ENCODE assay signal across 30 cellular contexts in genomic region chr2:241768850-241769249, GRCh38. TPM values are rescaled to one million over a fixed set of nuclear protein-coding genes. Genes with fewer than 3 reads are reported as not detected.
DNase-seq lines count a peak whose midpoint lies in the region; ATAC-seq and TF ChIP-seq lines count a peak whose summit lies in the region.
"Had no signal": no experiment of that assay in that cellular context is flagged by ENCODE, and none has a peak within 500 bp of the region (broad histone marks: within the 10 kb centered on the region; RNA-seq: fewer than 3 reads in every experiment).

No MANE protein-coding gene starts in this region.

- CTCF ChIA-PET in PC-9 (lab: Charles Lee): no interaction called here

- H4K20me1 ChIP-seq in PC-9 (ENCODE audit: insufficient read depth): no peaks in the 10 kb centered on the region

- no peak for TF ChIP-seq CTCF in vagina (IDR thresholded peaks at IDR 0.05)
- no peak for TF ChIP-seq CTCF in PC-9 (conservative IDR thresholded peaks at IDR 0.05)

- H3K4me3 ChIP-seq in vagina: no peak overlapping the region
- H3K4me3 ChIP-seq in PC-9: no peak overlapping the region
- H3K4me3 ChIP-seq: GM23338, MG63, ovary, right atrium auricular region, testis, uterus had no signal

- H3K9me2 ChIP-seq in PC-9 (ENCODE audit: insufficient read depth): no peaks in the 10 kb centered on the region

- H3F3A ChIP-seq in PC-9 (ENCODE audit: insufficient read depth, low read depth): 0 out of 2 replicates have a peak, but pooled peaks cover 8% of the 10 kb centered on the region

- H3K9me3 Mint-ChIP-seq in activated naive CD8-positive, alpha-beta T cell treated with anti-CD3 and anti-CD28 coated beads, Interleukin-2, amount 50 U/mL, for 24 hours: no peaks in the 10 kb centered on the region
- no peaks in the 10 kb centered on the region for H3K9me3 Mint-ChIP-seq in activated naive CD8-positive, alpha-beta T cell treated with anti-CD3 and anti-CD28 coated beads for 36 hours
- H3K9me3 Mint-ChIP-seq: CD4-positive, alpha-beta memory T cell; GM23338; natural killer cell; T-cell had no signal

- no peak overlapping the region for H2AFZ ChIP-seq in PC-9
- H2AFZ ChIP-seq: GM23338 had no signal

- H3K36me3 ChIP-seq in vagina: peaks cover 0 to 5% of the 10 kb centered on the region in 2 donors
- no peaks in the 10 kb centered on the region for H3K36me3 ChIP-seq in PC-9 (ENCODE audit: low read depth)
- H3K36me3 ChIP-seq: MG63, ovary, right atrium auricular region, uterus had no signal

- intact Hi-C loops in vagina (cut with DNase I) (no loop called here), PC-9 (cut with micrococcal nuclease; ENCODE audit: unreplicated experiment) (no loop called here)

- BruUV-seq in PC-9 (replicated peaks; lab: Mats Ljungman, UMichigan): no TSS peak

- H3K27ac Mint-ChIP-seq in activated naive CD8-positive, alpha-beta T cell treated with anti-CD3 and anti-CD28 coated beads, Interleukin-2, amount 50 U/mL, for 24 hours: no peak overlapping the region
- no peak overlapping the region for H3K27ac Mint-ChIP-seq in activated naive CD8-positive, alpha-beta T cell treated with anti-CD3 and anti-CD28 coated beads for 36 hours
- H3K27ac Mint-ChIP-seq: activated naive CD8-positive, alpha-beta T cell; GM23338; natural killer cell; T-cell had no signal

- no peak overlapping the region for H3K4me3 Mint-ChIP-seq in activated naive CD8-positive, alpha-beta T cell treated with anti-CD3 and anti-CD28 coated beads, Interleukin-2, amount 50 U/mL, for 24 hours
- no peak overlapping the region for H3K4me3 Mint-ChIP-seq in activated naive CD8-positive, alpha-beta T cell treated with anti-CD3 and anti-CD28 coated beads for 36 hours
- H3K4me3 Mint-ChIP-seq: activated naive CD8-positive, alpha-beta T cell; CD4-positive, alpha-beta memory T cell; GM23338; natural killer cell; T-cell had no signal

- H3K9me3 ChIP-seq in vagina (no peaks in the 10 kb centered on the region), PC-9 (ENCODE audit: insufficient read depth, low read depth) (no peaks in the 10 kb centered on the region)
- H3K9me3 ChIP-seq: MG63, ovary, right atrium auricular region, testis, uterus had no signal

- peaks cover 18% of the 10 kb centered on the region for H3K4me1 Mint-ChIP-seq in activated naive CD8-positive, alpha-beta T cell treated with anti-CD3 and anti-CD28 coated beads, Interleukin-2, amount 50 U/mL, for 24 hours
- H3K4me1 Mint-ChIP-seq in activated naive CD8-positive, alpha-beta T cell treated with anti-CD3 and anti-CD28 coated beads for 36 hours: peaks cover 13% of the 10 kb centered on the region

- H3K4me1 ChIP-seq in vagina (peaks cover 19% of the 10 kb centered on the region), PC-9 (replicated peaks; ENCODE audit: insufficient read depth) (peaks cover 4% of the 10 kb centered on the region)
- H3K4me1 ChIP-seq: right atrium auricular region, testis, uterus had no signal

- H3K27ac ChIP-seq in vagina (no peak overlapping the region), PC-9 (no peak overlapping the region)
- H3K27ac ChIP-seq: epithelial cell of prostate, ovary, right atrium auricular region, testis, uterus had no signal

- POLR2A ChIA-PET in PC-9 (lab: Charles Lee; ENCODE audit: unreplicated experiment): no interaction called here

- H3K36me3 Mint-ChIP-seq in activated naive CD8-positive, alpha-beta T cell treated with anti-CD3 and anti-CD28 coated beads, Interleukin-2, amount 50 U/mL, for 24 hours (ENCODE audit: low read depth): no peaks in the 10 kb centered on the region
- H3K36me3 Mint-ChIP-seq in activated naive CD8-positive, alpha-beta T cell treated with anti-CD3 and anti-CD28 coated beads for 36 hours: no peaks in the 10 kb centered on the region
- H3K36me3 Mint-ChIP-seq: activated naive CD8-positive, alpha-beta T cell; CD4-positive, alpha-beta memory T cell; natural killer cell; T-cell had no signal

- H3K79me2 ChIP-seq in PC-9 (ENCODE audit: low read depth): no peaks in the 10 kb centered on the region

- TF ChIP-seq POLR2A in vagina (IDR thresholded peaks at IDR 0.05): no peak

- peak; percentile 1 for DNase-seq in activated naive CD8-positive, alpha-beta T cell treated with anti-CD3 and anti-CD28 coated beads, Interleukin-2, amount 50 U/mL, for 24 hours
- DNase-seq in activated naive CD8-positive, alpha-beta T cell treated with anti-CD3 and anti-CD28 coated beads for 36 hours: no peak
- DNase-seq in HuH-7.5 (ENCODE audit: low spot score) (peak; percentile 6), left lobe of liver (ENCODE audit: low spot score) (peak; percentile 37), vagina (ENCODE audit: extremely low spot score in 2 of 2) (peak; percentile 61 to 77), NCI-H345 treated with DMSO at 0.1 percent for 48 hours (lab: John Stamatoyannopoulos, UW; ENCODE audit: unreplicated experiment) (no peak), kidney glomerular epithelial cell (lab: John Stamatoyannopoulos, UW) (no peak), PC-9 (no peak)
- DNase-seq: CD4-positive, alpha-beta memory T cell; central memory CD4-positive, alpha-beta T cell; KBM-7; left cardiac atrium; mesendoderm; MG63; natural killer cell; NCI-H2081 treated with DMSO at 0.1 percent for 48 hours; NCI-H446; ovary; SIG-M5; stimulated activated CD4-positive, alpha-beta T cell treated with anti-CD3 and anti-CD28 coated beads, Interleukin-4, amount 100 ng/mL, for 4 hours; stimulated activated naive CD4-positive, alpha-beta T cell treated with Interleukin-2 at 50 U/mL for 16 hours; testis; uterus had no signal

- H3K4me2 ChIP-seq in PC-9: no peak overlapping the region
- H3K4me2 ChIP-seq: GM23338 had no signal

- H3K27me3 ChIP-seq in vagina: no peaks in the 10 kb centered on the region
- H3K27me3 ChIP-seq in PC-9 (ENCODE audit: insufficient read depth, low read depth): no peaks in the 10 kb centered on the region
- H3K27me3 ChIP-seq: MG63, ovary, right atrium auricular region, testis, uterus had no signal

- H3K27me3 Mint-ChIP-seq in activated naive CD8-positive, alpha-beta T cell treated with anti-CD3 and anti-CD28 coated beads, Interleukin-2, amount 50 U/mL, for 24 hours: no peaks in the 10 kb centered on the region
- no peaks in the 10 kb centered on the region for H3K27me3 Mint-ChIP-seq in activated naive CD8-positive, alpha-beta T cell treated with anti-CD3 and anti-CD28 coated beads for 36 hours
- H3K27me3 Mint-ChIP-seq: activated naive CD8-positive, alpha-beta T cell; CD4-positive, alpha-beta memory T cell; T-cell had no signal

- no peak for ATAC-seq in activated naive CD8-positive, alpha-beta T cell treated with anti-CD3 and anti-CD28 coated beads, Interleukin-2, amount 50 U/mL, for 24 hours
- ATAC-seq in left lobe of liver: no peak
- ATAC-seq: activated CD4-positive, CD25-positive, alpha-beta regulatory T cell treated with anti-CD3 and anti-CD28 coated beads, Interleukin-2, amount 50 U/mL, for 24 hours; GM23338; left cardiac atrium; natural killer cell; T-cell had no signal

RNA-seq across cellular contexts. Expression of gene GAL3ST2, which starts 7.8 kb away (rescaled TPM):
- under 1 TPM in 1 of 2 experiments, not detected in 1; 0.31 TPM for total RNA-seq in activated naive CD8-positive, alpha-beta T cell treated with anti-CD3 and anti-CD28 coated beads for 36 hours
- total RNA-seq in left lobe of liver (0.55 TPM), vagina (0.98 TPM), PC-9 (2021) (3.9 and 4.3 TPM in 2 replicates)
- total RNA-seq: astrocyte had no signal

RNA-seq across cellular contexts. Expression of gene D2HGDH, which starts 34.4 kb away (rescaled TPM):
- 10 to 100 TPM; 26.9 to 29.3 TPM for total RNA-seq in activated naive CD8-positive, alpha-beta T cell treated with anti-CD3 and anti-CD28 coated beads for 36 hours
- total RNA-seq in left lobe of liver (45.5 TPM), vagina (21.1 TPM), PC-9 (2021) (131 and 232 TPM in 2 replicates)

RNA-seq across cellular contexts. Expression of gene NEU4, which starts 40.1 kb away (rescaled TPM):
- total RNA-seq in activated naive CD8-positive, alpha-beta T cell treated with anti-CD3 and anti-CD28 coated beads for 36 hours: under 1 TPM; 0.08 to 0.40 TPM
- total RNA-seq in left lobe of liver: 109 TPM
- not detected for total RNA-seq in vagina
- 0.90 and 0.92 TPM in 2 replicates for total RNA-seq in PC-9 (2021)

Comparison
In these comparisons a context has a peak if more than half of its experiments do, and no peak if none do; other contexts are left out.
1. DNase-seq: peak in activated naive CD8-positive, alpha-beta T cell treated with anti-CD3 and anti-CD28 coated beads, Interleukin-2, amount 50 U/mL, for 24 hours (single experiment), HuH-7.5 (single experiment), left lobe of liver (single experiment) and vagina (2 of 2); none in activated naive CD8-positive, alpha-beta T cell treated with anti-CD3 and anti-CD28 coated beads for 36 hours (single experiment), NCI-H345 treated with DMSO at 0.1 percent for 48 hours (single experiment), kidney glomerular epithelial cell (single experiment) and PC-9 (0 of 2).
2. RNA of gene NEU4, which starts 40.1 kb away (total RNA-seq): 109 TPM in left lobe of liver (single experiment); 0.90 to 0.92 TPM in PC-9, not detected in vagina (single experiment) and 0.08 to 0.40 TPM in activated naive CD8-positive, alpha-beta T cell treated with anti-CD3 and anti-CD28 coated beads for 36 hours; every median in the first group is over 10 times any median in the second.